In genomic region chr16:73054732-73055481, GRCh38 we compare ENCODE assay signal across 8 cellular contexts. TPM values are rescaled to one million over a fixed set of nuclear protein-coding genes. Genes with fewer than 3 reads are reported as not detected.
DNase-seq lines count a peak whose midpoint lies in the region; ATAC-seq and TF ChIP-seq lines count a peak whose summit lies in the region.
"Had no signal": no experiment of that assay in that cellular context is flagged by ENCODE, and none has a peak within 500 bp of the region (broad histone marks: within the 10 kb centered on the region; RNA-seq: fewer than 3 reads in every experiment).

No MANE protein-coding gene starts in this region.

- H3K27ac ChIP-seq in RWPE1: peak overlapping the region; percentile 96
- H3K27ac ChIP-seq in skeletal muscle tissue (ENCODE audit: low read depth, low read length): peak overlapping the region; percentile 98
- H3K27ac ChIP-seq: neutrophil had no signal

- H3K4me3 Mint-ChIP-seq in HFFc6: peak overlapping the region; percentile 54

- no peaks in the 10 kb centered on the region for H3K36me3 ChIP-seq in skeletal muscle tissue (ENCODE audit: control insufficient read depth in 3 of 3, insufficient read depth in 3 of 3, low read length in 3 of 3)
- H3K36me3 ChIP-seq: neutrophil had no signal

- H3K4me1 Mint-ChIP-seq in HFFc6 (ENCODE audit: low read depth): peaks cover 10% of the 10 kb centered on the region

- H3K9me3 Mint-ChIP-seq in HFFc6: no peaks in the 10 kb centered on the region

- no peaks in the 10 kb centered on the region for H3K27me3 ChIP-seq in skeletal muscle tissue (ENCODE audit: control insufficient read depth in 3 of 3, insufficient read depth in 3 of 3, low read length in 3 of 3)

- peak overlapping the region; percentile 4 for H3K4me3 ChIP-seq in fibroblast of pulmonary artery (replicated peaks; ENCODE audit: low read depth, low read length)
- peak overlapping the region; percentile 56 to 71 (median 71) for H3K4me3 ChIP-seq in skeletal muscle tissue (ENCODE audit: low read length in 3 of 3)

- ATAC-seq in GM18519 (IDR thresholded peaks at IDR 0.05; ENCODE audit: low FRiP score, unreplicated experiment): no peak
- ATAC-seq in HG03442 (IDR thresholded peaks at IDR 0.05; ENCODE audit: unreplicated experiment): no peak
- no peak for ATAC-seq in HG03196 (IDR thresholded peaks at IDR 0.05; ENCODE audit: unreplicated experiment)

- CTCF ChIA-PET in RWPE1 (lab: Yijun Ruan, JAX): interaction anchor here (0.5 to 2.0 kb wide), 6 partner anchors 15 to 655 kb away, joined by 3 to 16 read pairs (median 3); no protein-coding TSS in a partner anchor

- peak overlapping the region; percentile 46 for H3K27ac Mint-ChIP-seq in HFFc6

- POLR2A ChIA-PET in RWPE1 (lab: Yijun Ruan, JAX; ENCODE audit: low non-redundant PET): interaction anchor here (0.6 kb wide), 2 partner anchors 65 to 173 kb away, joined by 3 to 13 read pairs; no protein-coding TSS in a partner anchor

- H3K9ac ChIP-seq in skeletal muscle tissue (ENCODE audit: low read depth in 1 of 3, low read length in 3 of 3): peak overlapping the region; percentile 79 to 91 (median 90)

- no peaks in the 10 kb centered on the region for H3K36me3 Mint-ChIP-seq in HFFc6 (ENCODE audit: low read depth)

- DNase-seq in HFFc6: peak; percentile 50
- no peak for DNase-seq in RWPE1 (ENCODE audit: low spot score)
- DNase-seq in fibroblast of pulmonary artery (ENCODE audit: low read depth): peak; percentile 58

- H3K9me3 ChIP-seq in skeletal muscle tissue (ENCODE audit: control insufficient read depth in 3 of 3, low read length in 3 of 3): no peaks in the 10 kb centered on the region
- H3K9me3 ChIP-seq: neutrophil had no signal

- TF ChIP-seq CTCF in HFFc6 (IDR thresholded peaks at IDR 0.05) (no peak), RWPE1 (conservative IDR thresholded peaks at IDR 0.05; ENCODE audit: low read depth) (no peak), fibroblast of pulmonary artery (IDR thresholded peaks at IDR 0.05; ENCODE audit: low read length, missing control alignments) (no peak)

- peaks cover 6% of the 10 kb centered on the region; the same call in 1 of the 2 replicates for H3K27me3 Mint-ChIP-seq in HFFc6 (ENCODE audit: insufficient read depth)

- H3K4me1 ChIP-seq in skeletal muscle tissue (ENCODE audit: control insufficient read depth in 3 of 3, insufficient read depth in 3 of 3, low read length in 3 of 3): peaks cover 29 to 49% (median 43%) of the 10 kb centered on the region in 3 donors

RNA-seq across cellular contexts. Expression of gene ZFHX3, which starts 7.0 kb away (rescaled TPM):
- 10 to 100 TPM; 14.5 to 25.8 (median 15.8) TPM for total RNA-seq in HFFc6 (2021; fragmentation: NEBNext Ultra II Directional; extraction: Animal tissue kit (Norgen Biotek cat#: 25700))
- total RNA-seq in skeletal muscle tissue: 8.9 TPM
